Comparison of ENCODE assay signal across 8 cellular contexts in genomic region chr9:99221623-99222415, GRCh38. TPM values are rescaled to one million over a fixed set of nuclear protein-coding genes. Genes with fewer than 3 reads are reported as not detected.
DNase-seq lines count a peak whose midpoint lies in the region; ATAC-seq and TF ChIP-seq lines count a peak whose summit lies in the region.

TSS of gene ALG2 (minus strand) at chr9:99221942. CDS start at chr9:99221894, 48 bp downstream.
TSS of gene SEC61B (plus strand) at chr9:99222282. CDS start at chr9:99222364, 82 bp downstream.

- CTCF ChIA-PET in PC-3 (lab: Charles Lee), result interaction anchor here (0.6 kb wide), 1 partner anchor 669 kb away, joined by 3 read pairs; no protein-coding TSS in a partner anchor

- POLR2A ChIA-PET in PC-3 (lab: Charles Lee; ENCODE audit: unreplicated experiment), result interaction anchor here (0.6 kb wide), 1 partner anchor 447 kb away, joined by 4 read pairs; no protein-coding TSS in a partner anchor

- no peaks in the 10 kb centered on the region for H3K9me3 ChIP-seq in PC-3 (ENCODE audit: low read length)

- H3K79me2 ChIP-seq in PC-3 (ENCODE audit: low read length), result peaks cover 90% of the 10 kb centered on the region

- no peaks in the 10 kb centered on the region for H3F3A ChIP-seq in PC-3 (ENCODE audit: low read length, unreplicated experiment)

- TF ChIP-seq CTCF in PC-3 (conservative IDR thresholded peaks at IDR 0.05; ENCODE audit: low read depth, low read length) (no peak), epithelial cell of proximal tubule (conservative IDR thresholded peaks at IDR 0.05; ENCODE audit: low read depth, low read length) (no peak)

- peaks cover 18% of the 10 kb centered on the region for H4K20me1 ChIP-seq in PC-3 (ENCODE audit: low read length)

- H3K36me3 ChIP-seq in PC-3 (ENCODE audit: low read depth, low read length), result peaks cover 23% of the 10 kb centered on the region

- H3K9me2 ChIP-seq in PC-3 (replicated peaks; ENCODE audit: low read length), result no peaks in the 10 kb centered on the region

- H3K9ac ChIP-seq in PC-3 (ENCODE audit: low read length), result peak within 1 kb of the TSS; percentile 98

- ATAC-seq in GM21576 (IDR thresholded peaks at IDR 0.05; ENCODE audit: unreplicated experiment) (peak; percentile 92), PC-3 (peak; percentile 95)

- peak within 1 kb of the TSS; percentile 82 for H3K27ac ChIP-seq in PC-3 (ENCODE audit: low read length)

- peak; percentile 87 for DNase-seq in DMS114 treated with DMSO at 0.1 percent for 48 hours (lab: John Stamatoyannopoulos, UW; ENCODE audit: unreplicated experiment)
- peak; percentile 79 for DNase-seq in PC-3
- DNase-seq in activated T-cell treated with anti-CD3 and anti-CD28 coated beads, Interleukin-2, amount 50 U/mL, for 1 hour, result peak; percentile 91
- peak; percentile 82 for DNase-seq in epithelial cell of proximal tubule (ENCODE audit: low read depth)
- peak; percentile 93 for DNase-seq in mucosa of gallbladder (ENCODE audit: low spot score)
- DNase-seq in stimulated activated CD8-positive, alpha-beta memory T cell treated with anti-CD3 and anti-CD28 coated beads, Interleukin-4, amount 100 ng/mL, for 4 hours (ENCODE audit: low read depth in 2 of 2, low spot score in 1 of 2), result peak; percentile 88 to 91

- H3K27me3 ChIP-seq in PC-3 (ENCODE audit: low read length), result no peaks in the 10 kb centered on the region

- TF ChIP-seq RAD21 in Ishikawa (IDR thresholded peaks at IDR 0.05; ENCODE audit: low read depth), result no peak

- H3K4me1 ChIP-seq in PC-3 (ENCODE audit: insufficient read depth, low read length), result peaks cover 11% of the 10 kb centered on the region; the same call in 1 of the 2 replicates

- peak within 1 kb of the TSS; percentile 77 for H2AFZ ChIP-seq in PC-3 (ENCODE audit: low read length)

- intact Hi-C loops in PC-3 (cut with micrococcal nuclease), result loop anchor here (5.0 kb wide), 1 partner anchor 600 kb away; the partner anchor contains the start of gene NR4A3

- H3K4me2 ChIP-seq in PC-3 (ENCODE audit: low read length), result peak within 1 kb of the TSS; percentile 95

- no TSS peak for BruUV-seq in PC-3 (replicated peaks; lab: Mats Ljungman, UMichigan)

- no peak for TF ChIP-seq EP300 in Ishikawa (IDR thresholded peaks at IDR 0.05; ENCODE audit: borderline replicate concordance)

- H3K4me3 ChIP-seq in PC-3 (ENCODE audit: low read length) (peak within 1 kb of the TSS; percentile 94), epithelial cell of proximal tubule (ENCODE audit: low read depth, low read length) (peak within 1 kb of the TSS; percentile 84)

TF ChIP-seq in Ishikawa, 13 proteins besides CTCF, POLR2A, EP300 and RAD21:
- TF ChIP-seq REST (IDR thresholded peaks at IDR 0.05; ENCODE audit: low read depth) (peak; percentile 29; the same call in 1 of the 2 replicates), TCF12 (IDR thresholded peaks at IDR 0.05; ENCODE audit: low read depth) (peak; percentile 57; the same call in 1 of the 2 replicates), CREB1 (IDR thresholded peaks at IDR 0.05; ENCODE audit: low read depth) (peak; percentile 54; the same call in 1 of the 2 replicates), TEAD4 (IDR thresholded peaks at IDR 0.05) (0 out of 2 replicates have a peak, but pooled peaks have one; percentile 8), CEBPB (IDR thresholded peaks at IDR 0.05) (peak; percentile 12; the same call in 1 of the 2 replicates), YY1 (IDR thresholded peaks at IDR 0.05; ENCODE audit: low read depth) (peak; percentile 87), MAX (IDR thresholded peaks at IDR 0.05) (no peak; the same call in 1 of the 2 replicates), TAF1 (IDR thresholded peaks at IDR 0.05; ENCODE audit: low read depth) (peak; percentile 84), FOXM1 (IDR thresholded peaks at IDR 0.05; ENCODE audit: borderline replicate concordance, low read depth) (no peak), ZBTB7A (IDR thresholded peaks at IDR 0.05; ENCODE audit: low read depth) (0 out of 2 replicates have a peak, but pooled peaks have one; percentile 42)

RNA-seq across cellular contexts. Expression of gene ALG2, which starts in this region (rescaled TPM):
- 32.9 and 33.2 TPM in 2 replicates for total RNA-seq in PC-3 (2014; rRNA removed)
- total RNA-seq in epithelial cell of proximal tubule, result 30.3 and 39.1 TPM in 2 replicates
- 43.1 TPM for total RNA-seq in mucosa of gallbladder

RNA-seq across cellular contexts. Expression of gene SEC61B, which starts in this region (rescaled TPM):
- total RNA-seq in PC-3 (2014; rRNA removed), result 91.3 and 107 TPM in 2 replicates
- 123 and 170 TPM in 2 replicates for total RNA-seq in epithelial cell of proximal tubule
- total RNA-seq in mucosa of gallbladder, result 123 TPM

Comparison
In these comparisons a context has a peak if more than half of its experiments do, and no peak if none do; other contexts are left out.
1. Peak in every context shown above with its lines: DNase-seq, ATAC-seq, H3K4me3 ChIP-seq and H3K27ac ChIP-seq.